14 cellular contexts compared by ENCODE assay signal in genomic region chr7:91496251-91496820, GRCh38.
"Had no signal": no experiment of that assay in that cellular context is flagged by ENCODE, and none has a peak within 500 bp of the region (broad histone marks: within the 10 kb centered on the region; RNA-seq: fewer than 3 reads in every experiment).

No MANE protein-coding gene starts in this region.

- H3K4me1 ChIP-seq: colonic mucosa, foreskin keratinocyte, heart left ventricle had no signal

- H3K27ac ChIP-seq: colonic mucosa, foreskin keratinocyte, heart left ventricle, thoracic aorta had no signal

- H3K27me3 ChIP-seq: colonic mucosa, foreskin keratinocyte, heart left ventricle had no signal

- H3K36me3 ChIP-seq: colonic mucosa, heart left ventricle, thoracic aorta had no signal

- H3K4me3 ChIP-seq: colonic mucosa, heart left ventricle, thoracic aorta had no signal

- FAIRE-seq: endothelial cell of umbilical vein had no signal

- H3K9me3 ChIP-seq: colonic mucosa, thoracic aorta had no signal

- DNase-seq: activated B cell treated with CpG ODN at 0.5 μM for 24 hours; activated CD4-positive, alpha-beta T cell treated with anti-CD3 and anti-CD28 coated beads, Interleukin-2, amount 10 ng/mL, durations not matched to agents 7 days and 5 days; activated naive CD4-positive, alpha-beta T cell treated with anti-CD3 and anti-CD28 coated beads, Interleukin-2, amount 10 ng/mL, durations not matched to agents 7 days and 5 days; activated T-cell treated with anti-CD3 and anti-CD28 coated beads for 4 hours; colonic mucosa; foreskin keratinocyte; heart left ventricle; islet precursor cell; mammary epithelial cell; stimulated activated CD4-positive, alpha-beta T cell treated with anti-CD3 and anti-CD28 coated beads, Interleukin-2, amount 100 ng/mL, for 48 hours; stimulated activated naive CD8-positive, alpha-beta T cell treated with anti-CD3 and anti-CD28 coated beads, Interleukin-15, amount 100 ng/mL, for 72 hours; T1000 had no signal
